ENCODE assay signal across 1 cellular context in the genomic region with DNA sequence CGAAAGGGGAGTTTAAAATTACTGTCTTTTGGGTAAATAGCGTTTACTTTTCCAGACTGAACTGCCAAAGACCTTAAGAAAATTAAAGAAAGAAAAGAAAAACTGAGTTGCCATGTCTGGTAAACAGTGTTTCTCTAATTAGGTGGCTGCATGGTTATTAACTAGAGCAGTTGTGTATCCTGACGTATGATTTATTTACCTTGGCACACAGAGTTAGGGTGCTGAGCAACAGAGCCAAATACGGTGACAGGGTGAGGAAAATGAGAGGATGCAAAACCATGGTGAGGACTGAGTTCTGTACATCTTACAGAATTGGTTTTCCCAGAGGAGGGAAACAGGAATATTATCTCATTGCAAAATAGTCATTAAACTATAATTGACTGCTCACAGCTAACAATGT.
TF ChIP-seq lines count a peak whose summit lies in the region.

No MANE protein-coding gene starts in this region.

TF ChIP-seq in WTC11, 78 proteins besides CTCF, POLR2A, EP300 and RAD21 (continued from another document):
- TF ChIP-seq, protein P1, sequence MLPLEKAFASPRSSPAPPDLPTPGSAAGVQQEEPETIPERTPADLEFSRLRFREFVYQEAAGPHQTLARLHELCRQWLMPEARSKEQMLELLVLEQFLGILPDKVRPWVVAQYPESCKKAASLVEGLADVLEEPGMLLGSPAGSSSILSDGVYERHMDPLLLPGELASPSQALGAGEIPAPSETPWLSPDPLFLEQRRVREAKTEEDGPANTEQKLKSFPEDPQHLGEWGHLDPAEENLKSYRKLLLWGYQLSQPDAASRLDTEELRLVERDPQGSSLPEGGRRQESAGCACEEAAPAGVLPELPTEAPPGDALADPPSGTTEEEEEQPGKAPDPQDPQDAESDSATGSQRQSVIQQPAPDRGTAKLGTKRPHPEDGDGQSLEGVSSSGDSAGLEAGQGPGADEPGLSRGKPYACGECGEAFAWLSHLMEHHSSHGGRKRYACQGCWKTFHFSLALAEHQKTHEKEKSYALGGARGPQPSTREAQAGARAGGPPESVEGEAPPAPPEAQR (CRISPR knock-in tag; IDR thresholded peaks at IDR 0.05), result no peak
- TF ChIP-seq ESRRA (CRISPR knock-in tag; IDR thresholded peaks at IDR 0.05; ENCODE audit: borderline replicate concordance) (no peak), NFATC4 (CRISPR knock-in tag; IDR thresholded peaks at IDR 0.05) (no peak), NFE2L1 (CRISPR knock-in tag; IDR thresholded peaks at IDR 0.05) (no peak)
- TF ChIP-seq, protein P2, sequence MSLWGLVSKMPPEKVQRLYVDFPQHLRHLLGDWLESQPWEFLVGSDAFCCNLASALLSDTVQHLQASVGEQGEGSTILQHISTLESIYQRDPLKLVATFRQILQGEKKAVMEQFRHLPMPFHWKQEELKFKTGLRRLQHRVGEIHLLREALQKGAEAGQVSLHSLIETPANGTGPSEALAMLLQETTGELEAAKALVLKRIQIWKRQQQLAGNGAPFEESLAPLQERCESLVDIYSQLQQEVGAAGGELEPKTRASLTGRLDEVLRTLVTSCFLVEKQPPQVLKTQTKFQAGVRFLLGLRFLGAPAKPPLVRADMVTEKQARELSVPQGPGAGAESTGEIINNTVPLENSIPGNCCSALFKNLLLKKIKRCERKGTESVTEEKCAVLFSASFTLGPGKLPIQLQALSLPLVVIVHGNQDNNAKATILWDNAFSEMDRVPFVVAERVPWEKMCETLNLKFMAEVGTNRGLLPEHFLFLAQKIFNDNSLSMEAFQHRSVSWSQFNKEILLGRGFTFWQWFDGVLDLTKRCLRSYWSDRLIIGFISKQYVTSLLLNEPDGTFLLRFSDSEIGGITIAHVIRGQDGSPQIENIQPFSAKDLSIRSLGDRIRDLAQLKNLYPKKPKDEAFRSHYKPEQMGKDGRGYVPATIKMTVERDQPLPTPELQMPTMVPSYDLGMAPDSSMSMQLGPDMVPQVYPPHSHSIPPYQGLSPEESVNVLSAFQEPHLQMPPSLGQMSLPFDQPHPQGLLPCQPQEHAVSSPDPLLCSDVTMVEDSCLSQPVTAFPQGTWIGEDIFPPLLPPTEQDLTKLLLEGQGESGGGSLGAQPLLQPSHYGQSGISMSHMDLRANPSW (CRISPR knock-in tag; conservative IDR thresholded peaks at IDR 0.05; ENCODE audit: low read depth), result no peak
- TF ChIP-seq, protein P3, sequence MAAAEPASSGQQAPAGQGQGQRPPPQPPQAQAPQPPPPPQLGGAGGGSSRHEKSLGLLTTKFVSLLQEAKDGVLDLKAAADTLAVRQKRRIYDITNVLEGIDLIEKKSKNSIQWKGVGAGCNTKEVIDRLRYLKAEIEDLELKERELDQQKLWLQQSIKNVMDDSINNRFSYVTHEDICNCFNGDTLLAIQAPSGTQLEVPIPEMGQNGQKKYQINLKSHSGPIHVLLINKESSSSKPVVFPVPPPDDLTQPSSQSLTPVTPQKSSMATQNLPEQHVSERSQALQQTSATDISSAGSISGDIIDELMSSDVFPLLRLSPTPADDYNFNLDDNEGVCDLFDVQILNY (CRISPR knock-in tag; IDR thresholded peaks at IDR 0.05), result no peak
